Comparison of ENCODE assay signal across 1 cellular context in the genomic region with DNA sequence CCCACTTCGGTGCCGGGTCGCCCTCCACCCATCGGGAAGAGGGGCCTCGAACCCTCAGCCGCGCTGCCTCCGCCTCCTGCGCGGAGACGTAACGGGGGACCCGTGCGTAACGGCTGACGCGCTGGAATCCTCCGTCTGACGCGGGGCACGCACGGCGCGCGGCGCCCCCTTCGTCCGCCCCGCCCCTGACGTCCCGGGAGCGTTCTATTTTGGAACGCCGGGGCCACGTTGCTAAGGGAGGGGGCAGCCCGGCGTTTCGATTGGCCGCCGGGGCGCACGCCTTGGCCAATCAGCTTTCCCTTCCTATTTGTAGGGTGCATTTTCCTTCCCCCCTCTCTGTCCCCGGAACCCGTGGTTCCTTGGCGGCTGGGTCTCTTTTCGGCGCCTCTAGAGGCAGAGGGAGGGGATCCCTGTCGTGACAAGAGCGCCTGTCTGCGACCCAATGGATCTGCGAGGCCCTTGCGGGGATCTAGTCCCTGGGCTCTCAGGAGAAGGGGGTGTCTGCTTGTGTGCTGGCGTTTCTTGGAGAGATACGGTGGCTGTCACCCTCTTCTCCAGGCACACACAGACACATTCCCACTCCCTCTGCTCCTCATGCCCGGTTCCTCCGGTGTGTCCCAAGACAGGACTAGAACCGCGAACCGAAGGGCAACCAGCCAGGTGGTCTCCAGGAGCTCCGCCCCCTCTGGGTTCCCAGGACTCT.
A peak's percentile ranks its signal among the peaks of the same experiment; 100 is the strongest.
TF ChIP-seq lines count a peak whose summit lies in the region.

No MANE protein-coding gene starts in this region.

TF ChIP-seq in HepG2, 621 proteins besides CTCF, POLR2A, EP300 and RAD21 (continued from another document and continues in another):
- TF ChIP-seq, protein P1, sequence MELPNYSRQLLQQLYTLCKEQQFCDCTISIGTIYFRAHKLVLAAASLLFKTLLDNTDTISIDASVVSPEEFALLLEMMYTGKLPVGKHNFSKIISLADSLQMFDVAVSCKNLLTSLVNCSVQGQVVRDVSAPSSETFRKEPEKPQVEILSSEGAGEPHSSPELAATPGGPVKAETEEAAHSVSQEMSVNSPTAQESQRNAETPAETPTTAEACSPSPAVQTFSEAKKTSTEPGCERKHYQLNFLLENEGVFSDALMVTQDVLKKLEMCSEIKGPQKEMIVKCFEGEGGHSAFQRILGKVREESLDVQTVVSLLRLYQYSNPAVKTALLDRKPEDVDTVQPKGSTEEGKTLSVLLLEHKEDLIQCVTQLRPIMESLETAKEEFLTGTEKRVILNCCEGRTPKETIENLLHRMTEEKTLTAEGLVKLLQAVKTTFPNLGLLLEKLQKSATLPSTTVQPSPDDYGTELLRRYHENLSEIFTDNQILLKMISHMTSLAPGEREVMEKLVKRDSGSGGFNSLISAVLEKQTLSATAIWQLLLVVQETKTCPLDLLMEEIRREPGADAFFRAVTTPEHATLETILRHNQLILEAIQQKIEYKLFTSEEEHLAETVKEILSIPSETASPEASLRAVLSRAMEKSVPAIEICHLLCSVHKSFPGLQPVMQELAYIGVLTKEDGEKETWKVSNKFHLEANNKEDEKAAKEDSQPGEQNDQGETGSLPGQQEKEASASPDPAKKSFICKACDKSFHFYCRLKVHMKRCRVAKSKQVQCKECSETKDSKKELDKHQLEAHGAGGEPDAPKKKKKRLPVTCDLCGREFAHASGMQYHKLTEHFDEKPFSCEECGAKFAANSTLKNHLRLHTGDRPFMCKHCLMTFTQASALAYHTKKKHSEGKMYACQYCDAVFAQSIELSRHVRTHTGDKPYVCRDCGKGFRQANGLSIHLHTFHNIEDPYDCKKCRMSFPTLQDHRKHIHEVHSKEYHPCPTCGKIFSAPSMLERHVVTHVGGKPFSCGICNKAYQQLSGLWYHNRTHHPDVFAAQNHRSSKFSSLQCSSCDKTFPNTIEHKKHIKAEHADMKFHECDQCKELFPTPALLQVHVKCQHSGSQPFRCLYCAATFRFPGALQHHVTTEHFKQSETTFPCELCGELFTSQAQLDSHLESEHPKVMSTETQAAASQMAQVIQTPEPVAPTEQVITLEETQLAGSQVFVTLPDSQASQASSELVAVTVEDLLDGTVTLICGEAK (IDR thresholded peaks at IDR 0.05) = no peak
- TF ChIP-seq, protein P1 (CRISPR knock-in tag; IDR thresholded peaks at IDR 0.05) = 0 out of 2 replicates have a peak, but pooled peaks have one; percentile 56
- TF ChIP-seq JARID2 (CRISPR knock-in tag; IDR thresholded peaks at IDR 0.05; ENCODE audit: insufficient replicate concordance) = no peak
- TF ChIP-seq TARDBP (CRISPR knock-in tag; IDR thresholded peaks at IDR 0.05) = peak; percentile 16; the same call in 1 of the 2 replicates
- TF ChIP-seq JUND (CRISPR knock-in tag; IDR thresholded peaks at IDR 0.05) = no peak
- TF ChIP-seq PCBP1 (IDR thresholded peaks at IDR 0.05; ENCODE audit: borderline replicate concordance, low read depth, low read length) = no peak
- no peak for TF ChIP-seq ZNF276 (CRISPR knock-in tag; IDR thresholded peaks at IDR 0.05; ENCODE audit: low read depth)
- no peak for TF ChIP-seq PAF1 (CRISPR knock-in tag; IDR thresholded peaks at IDR 0.05)
- TF ChIP-seq, protein P2, sequence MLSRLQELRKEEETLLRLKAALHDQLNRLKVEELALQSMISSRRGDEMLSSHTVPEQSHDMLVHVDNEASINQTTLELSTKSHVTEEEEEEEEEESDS (CRISPR knock-in tag; IDR thresholded peaks at IDR 0.05; ENCODE audit: borderline replicate concordance) = no peak
- no peak for TF ChIP-seq FOXO4 (CRISPR knock-in tag; conservative IDR thresholded peaks at IDR 0.05)
- TF ChIP-seq, protein P3, sequence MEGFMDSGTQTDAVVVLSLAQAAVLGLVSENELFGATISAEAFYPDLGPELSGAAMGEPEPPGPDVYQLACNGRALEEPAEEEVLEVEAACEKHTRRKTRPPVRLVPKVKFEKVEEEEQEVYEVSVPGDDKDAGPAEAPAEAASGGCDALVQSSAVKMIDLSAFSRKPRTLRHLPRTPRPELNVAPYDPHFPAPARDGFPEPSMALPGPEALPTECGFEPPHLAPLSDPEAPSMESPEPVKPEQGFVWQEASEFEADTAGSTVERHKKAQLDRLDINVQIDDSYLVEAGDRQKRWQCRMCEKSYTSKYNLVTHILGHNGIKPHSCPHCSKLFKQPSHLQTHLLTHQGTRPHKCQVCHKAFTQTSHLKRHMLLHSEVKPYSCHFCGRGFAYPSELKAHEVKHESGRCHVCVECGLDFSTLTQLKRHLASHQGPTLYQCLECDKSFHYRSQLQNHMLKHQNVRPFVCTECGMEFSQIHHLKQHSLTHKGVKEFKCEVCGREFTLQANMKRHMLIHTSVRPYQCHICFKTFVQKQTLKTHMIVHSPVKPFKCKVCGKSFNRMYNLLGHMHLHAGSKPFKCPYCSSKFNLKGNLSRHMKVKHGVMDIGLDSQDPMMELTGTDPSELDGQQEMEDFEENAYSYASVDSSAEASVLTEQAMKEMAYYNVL (CRISPR knock-in tag; IDR thresholded peaks at IDR 0.05; ENCODE audit: borderline replicate concordance) = no peak; the same call in 1 of the 2 replicates
- TF ChIP-seq AGO1 (IDR thresholded peaks at IDR 0.05; ENCODE audit: low read depth, low read length, poor library complexity, severe bottlenecking) = no peak
- no peak for TF ChIP-seq XBP1 (CRISPR knock-in tag; IDR thresholded peaks at IDR 0.05)
- TF ChIP-seq RFXAP (CRISPR knock-in tag; IDR thresholded peaks at IDR 0.05; ENCODE audit: borderline replicate concordance) = peak; percentile 98
- TF ChIP-seq SIX1 (CRISPR knock-in tag; IDR thresholded peaks at IDR 0.05; ENCODE audit: borderline replicate concordance) = no peak
- peak; percentile 23; the same call in 1 of the 2 replicates for TF ChIP-seq ZNF609 (CRISPR knock-in tag; IDR thresholded peaks at IDR 0.05; ENCODE audit: borderline replicate concordance)
- no peak for TF ChIP-seq GABPA (IDR thresholded peaks at IDR 0.05; ENCODE audit: low read depth, low read length)
- TF ChIP-seq GABPA (CRISPR knock-in tag; IDR thresholded peaks at IDR 0.05; ENCODE audit: low read depth) = 0 out of 2 replicates have a peak, but pooled peaks have one; percentile 5
- TF ChIP-seq ETV6 (CRISPR knock-in tag; conservative IDR thresholded peaks at IDR 0.05) = no peak
- TF ChIP-seq TBX2 (CRISPR knock-in tag; IDR thresholded peaks at IDR 0.05; ENCODE audit: borderline replicate concordance) = peak; percentile 81
- no peak for TF ChIP-seq ZNF773 (CRISPR knock-in tag; IDR thresholded peaks at IDR 0.05; ENCODE audit: borderline replicate concordance)
- 0 out of 2 replicates have a peak, but pooled peaks have one; percentile 37 for TF ChIP-seq SRY (CRISPR knock-in tag; IDR thresholded peaks at IDR 0.05)
- TF ChIP-seq FIP1L1 (IDR thresholded peaks at IDR 0.05; ENCODE audit: borderline replicate concordance, insufficient read depth, low read depth, low read length) = no peak
- TF ChIP-seq KMT2A (CRISPR knock-in tag; IDR thresholded peaks at IDR 0.05) = no peak
- no peak for TF ChIP-seq ZNF432 (CRISPR knock-in tag; IDR thresholded peaks at IDR 0.05; ENCODE audit: borderline replicate concordance)
- peak; percentile 74 for TF ChIP-seq RBFOX2 (IDR thresholded peaks at IDR 0.05; ENCODE audit: low read depth, low read length)
- TF ChIP-seq ZNF136 (CRISPR knock-in tag; IDR thresholded peaks at IDR 0.05; ENCODE audit: low read depth) = no peak; the same call in 1 of the 2 replicates
- no peak for TF ChIP-seq DNMT1 (CRISPR knock-in tag; IDR thresholded peaks at IDR 0.05)
- TF ChIP-seq JUN (CRISPR knock-in tag; IDR thresholded peaks at IDR 0.05) = no peak
- TF ChIP-seq ADNP (CRISPR knock-in tag; IDR thresholded peaks at IDR 0.05) = no peak
- no peak; the same call in 1 of the 2 replicates for TF ChIP-seq ZBTB14 (CRISPR knock-in tag; IDR thresholded peaks at IDR 0.05)
